1 cellular context compared by ENCODE assay signal in genomic region chrX:135513140-135513535, GRCh38.
TF ChIP-seq lines count a peak whose summit lies in the region.

No MANE protein-coding gene starts in this region.

TF ChIP-seq in endothelial cell of umbilical vein, 7 proteins besides CTCF, POLR2A, EP300 and RAD21 (continued from another document):
- no peak for TF ChIP-seq MYC (IDR thresholded peaks at IDR 0.05; ENCODE audit: low read depth, low read length)
